ENCODE assay signal across 8 cellular contexts in the genomic region with DNA sequence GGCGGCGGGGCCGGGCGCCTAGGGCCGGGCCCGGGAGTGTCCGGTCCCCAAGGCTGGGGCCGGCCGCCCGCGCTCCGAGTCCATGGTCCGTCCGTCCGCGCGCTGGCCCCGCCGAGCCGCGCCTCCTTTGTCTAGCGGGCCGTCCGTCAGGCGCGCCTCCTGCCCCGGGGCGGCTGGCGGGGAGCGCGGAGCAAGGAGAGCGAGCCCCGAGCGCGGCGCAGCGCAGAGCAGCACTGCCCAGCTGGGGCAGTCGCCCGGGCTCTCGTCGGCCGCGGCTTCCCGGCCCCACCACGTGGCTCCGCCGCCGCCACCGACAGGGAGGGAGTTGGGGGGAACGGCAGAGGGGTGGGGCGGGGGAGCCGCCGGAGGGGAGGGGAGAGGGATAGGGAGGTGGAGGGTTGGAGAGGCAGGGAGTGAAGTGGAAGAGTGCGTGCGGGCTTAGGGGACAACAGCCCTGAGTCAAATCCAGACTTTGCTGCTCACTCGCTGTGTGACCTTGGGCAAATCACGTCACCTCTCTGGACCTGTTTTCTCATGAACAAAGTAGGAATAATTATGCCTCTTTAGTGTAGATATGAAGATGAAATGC. TPM values are rescaled to one million over a fixed set of nuclear protein-coding genes. Genes with fewer than 3 reads are reported as not detected.
DNase-seq lines count a peak whose midpoint lies in the region; ATAC-seq and TF ChIP-seq lines count a peak whose summit lies in the region.

A gene (minus strand): TSS at position 235 of the 589 bp plus-strand sequence. CDS start 340 bp downstream, outside the sequence.

- peak within 1 kb of the TSS; percentile 39 for H3K4me3 Mint-ChIP-seq in activated naive CD8-positive, alpha-beta T cell treated with anti-CD3 and anti-CD28 coated beads, Interleukin-2, amount 50 U/mL, for 24 hours

- H3K4me1 Mint-ChIP-seq in activated naive CD8-positive, alpha-beta T cell treated with anti-CD3 and anti-CD28 coated beads, Interleukin-2, amount 50 U/mL, for 24 hours = peaks cover 12% of the 10 kb centered on the region

- H3K4me2 ChIP-seq in smooth muscle cell = peak within 1 kb of the TSS; percentile 89

- peaks cover 55% of the 10 kb centered on the region for H3K27me3 ChIP-seq in smooth muscle cell (ENCODE audit: low read depth)
- peaks cover 18% of the 10 kb centered on the region for H3K27me3 ChIP-seq in effector memory CD4-positive, alpha-beta T cell (replicated peaks; ENCODE audit: control insufficient read depth, insufficient read depth, low read length, poor library complexity, severe bottlenecking)

- H3K9me3 Mint-ChIP-seq in activated naive CD8-positive, alpha-beta T cell treated with anti-CD3 and anti-CD28 coated beads, Interleukin-2, amount 50 U/mL, for 24 hours = no peaks in the 10 kb centered on the region

- 2% methylated on average over 28 of the region's 57 CpGs for WGBS in smooth muscle cell (ENCODE audit: low lambda C conversion rate)

- no peak for ATAC-seq in activated naive CD8-positive, alpha-beta T cell treated with anti-CD3 and anti-CD28 coated beads, Interleukin-2, amount 50 U/mL, for 24 hours
- ATAC-seq in GM21528 (IDR thresholded peaks at IDR 0.05; ENCODE audit: low FRiP score, unreplicated experiment) (no peak), HG03097 (IDR thresholded peaks at IDR 0.05; ENCODE audit: low FRiP score, unreplicated experiment) (no peak)

- DNase-seq in AG20443 (ENCODE audit: low spot score) (peak; percentile 83), HK-2 (ENCODE audit: unreplicated experiment) (peak; percentile 21), smooth muscle cell (lab: John Stamatoyannopoulos, UW; ENCODE audit: unreplicated experiment) (no peak)
- DNase-seq in activated naive CD8-positive, alpha-beta T cell treated with anti-CD3 and anti-CD28 coated beads, Interleukin-2, amount 50 U/mL, for 24 hours = no peak
- DNase-seq in effector memory CD4-positive, alpha-beta T cell = no peak

- no peaks in the 10 kb centered on the region for H3K4me1 ChIP-seq in smooth muscle cell (ENCODE audit: low read depth)
- peaks cover 7% of the 10 kb centered on the region for H3K4me1 ChIP-seq in effector memory CD4-positive, alpha-beta T cell (ENCODE audit: control insufficient read depth, insufficient read depth, low read length, poor library complexity, severe bottlenecking)

- no peak within 1 kb of the TSS for H2AFZ ChIP-seq in smooth muscle cell (ENCODE audit: low read depth)

- H3K27me3 Mint-ChIP-seq in activated naive CD8-positive, alpha-beta T cell treated with anti-CD3 and anti-CD28 coated beads, Interleukin-2, amount 50 U/mL, for 24 hours = peaks cover 54% of the 10 kb centered on the region

- no peaks in the 10 kb centered on the region for H4K20me1 ChIP-seq in smooth muscle cell (ENCODE audit: low read depth)

- TF ChIP-seq CTCF in smooth muscle cell (IDR thresholded peaks at IDR 0.05; ENCODE audit: borderline replicate concordance, insufficient read depth, poor library complexity, severe bottlenecking) = no peak

- H3K9ac ChIP-seq in smooth muscle cell (ENCODE audit: low read depth) = no peak within 1 kb of the TSS

- peak within 1 kb of the TSS; percentile 2 for H3K27ac Mint-ChIP-seq in activated naive CD8-positive, alpha-beta T cell treated with anti-CD3 and anti-CD28 coated beads, Interleukin-2, amount 50 U/mL, for 24 hours

- H3K36me3 ChIP-seq in smooth muscle cell (ENCODE audit: low read depth) = no peaks in the 10 kb centered on the region
- H3K36me3 ChIP-seq in effector memory CD4-positive, alpha-beta T cell (ENCODE audit: control insufficient read depth, insufficient read depth, low read length) = no peaks in the 10 kb centered on the region

- no peaks in the 10 kb centered on the region for H3F3A ChIP-seq in smooth muscle cell (ENCODE audit: low read depth)

- no peaks in the 10 kb centered on the region for H3K9me3 ChIP-seq in smooth muscle cell (replicated peaks; ENCODE audit: low read depth)
- H3K9me3 ChIP-seq in effector memory CD4-positive, alpha-beta T cell (ENCODE audit: control insufficient read depth, low read length) = no peaks in the 10 kb centered on the region

- H3K4me3 ChIP-seq in iPS-11a (ENCODE audit: low read depth, low read length) (peak within 1 kb of the TSS; percentile 58), smooth muscle cell (peak within 1 kb of the TSS; percentile 50)
- no peak within 1 kb of the TSS for H3K4me3 ChIP-seq in effector memory CD4-positive, alpha-beta T cell (ENCODE audit: insufficient read depth, low read depth, low read length, poor library complexity, severe bottlenecking)

- no peaks in the 10 kb centered on the region for H3K36me3 Mint-ChIP-seq in activated naive CD8-positive, alpha-beta T cell treated with anti-CD3 and anti-CD28 coated beads, Interleukin-2, amount 50 U/mL, for 24 hours (ENCODE audit: low read depth)

- H3K79me2 ChIP-seq in smooth muscle cell (ENCODE audit: low read depth) = no peaks in the 10 kb centered on the region

- H3K27ac ChIP-seq in smooth muscle cell (ENCODE audit: low read depth) = no peak within 1 kb of the TSS
- H3K27ac ChIP-seq in effector memory CD4-positive, alpha-beta T cell (ENCODE audit: insufficient read depth, low read length, poor library complexity, severe bottlenecking) = no peak within 1 kb of the TSS

RNA-seq across cellular contexts. Expression of the gene that starts here (rescaled TPM):
- total RNA-seq in smooth muscle cell = 0.45 TPM in 1 of 2 replicates, not detected in the other
- polyA plus RNA-seq in smooth muscle cell = 0.39 and 1.4 TPM in 2 replicates

Comparison
In these comparisons a context has a peak if more than half of its experiments do, and no peak if none do; other contexts are left out.
1. DNase-seq: peak in AG20443 (single experiment) and HK-2 (single experiment); none in activated naive CD8-positive, alpha-beta T cell treated with anti-CD3 and anti-CD28 coated beads, Interleukin-2, amount 50 U/mL, for 24 hours (single experiment), smooth muscle cell (single experiment) and effector memory CD4-positive, alpha-beta T cell (0 of 3).